Comparison of ENCODE assay signal across 9 cellular contexts in the genomic region with DNA sequence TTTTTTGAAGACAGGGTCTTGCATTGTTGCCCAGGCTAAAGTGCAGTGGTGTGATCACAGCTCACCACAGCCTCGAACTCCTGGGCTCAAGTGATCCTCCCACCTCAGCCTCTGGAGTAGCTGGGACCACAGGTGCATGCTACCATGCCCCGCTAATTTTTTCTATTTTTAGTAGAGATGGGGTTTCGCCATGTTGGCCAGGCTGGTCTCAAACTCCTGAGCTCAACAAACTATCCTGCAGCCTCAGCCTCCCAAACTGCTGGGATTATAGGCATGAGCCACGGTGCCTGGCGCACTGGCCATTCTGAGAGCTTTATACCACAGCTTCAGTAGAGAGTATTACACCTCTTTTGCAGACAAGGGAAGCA. TPM values are rescaled to one million over a fixed set of nuclear protein-coding genes. Genes with fewer than 3 reads are reported as not detected.
A peak's percentile ranks its signal among the peaks of the same experiment; 100 is the strongest.
DNase-seq lines count a peak whose midpoint lies in the region; ATAC-seq and TF ChIP-seq lines count a peak whose summit lies in the region.
"Not testable (repeated sequence)": the region's sequence is repeated elsewhere in the genome, so short reads cannot be mapped to it uniquely, and the experiment has no call there.
"Had no signal": no experiment of that assay in that cellular context is flagged by ENCODE, and none has a peak within 500 bp of the region (broad histone marks: within the 10 kb centered on the region; RNA-seq: fewer than 3 reads in every experiment).

No MANE protein-coding gene starts in this region.

- not testable (repeated sequence) for TF ChIP-seq POLR2A in gastrocnemius medialis (IDR thresholded peaks at IDR 0.05); upper lobe of left lung (IDR thresholded peaks at IDR 0.05)

- in situ Hi-C loops in gastrocnemius medialis (cut with MboI; ENCODE audit: low sequenced_read_pairs in 4 of 4), result not testable (repeated sequence)

- H3K9me3 ChIP-seq in cardiac muscle cell (ENCODE audit: low read depth); gastrocnemius medialis; upper lobe of left lung: not testable (repeated sequence)

- 77 to 82% methylated on average over 5 of the region's 5 CpGs for WGBS in upper lobe of left lung, 2 donors

- not testable (repeated sequence) for H3K4me3 Mint-ChIP-seq in WTC11; dendritic cell treated with granulocyte-macrophage colony-stimulating factor and Interleukin-4, amounts not matched to agents 40 ng/mL and 50 ng/mL, for 4 days; nephron progenitor cell

- not testable (repeated sequence) for ATAC-seq in WTC11; gastrocnemius medialis; upper lobe of left lung (ENCODE audit: low FRiP score in 2 of 2)

- not testable (repeated sequence) for H3K27me3 Mint-ChIP-seq in WTC11 (ENCODE audit: low read depth); dendritic cell treated with granulocyte-macrophage colony-stimulating factor and Interleukin-4, amounts not matched to agents 40 ng/mL and 50 ng/mL, for 4 days; nephron progenitor cell (ENCODE audit: low read depth, poor library complexity)

- TF ChIP-seq CTCF in WTC11 (IDR thresholded peaks at IDR 0.05); cardiac muscle cell (IDR thresholded peaks at IDR 0.05; ENCODE audit: low read depth, low read length); nephron progenitor cell (IDR thresholded peaks at IDR 0.05); gastrocnemius medialis (IDR thresholded peaks at IDR 0.05 in 4 of 5, conservative IDR thresholded peaks at IDR 0.05 in 1 of 5); upper lobe of left lung (IDR thresholded peaks at IDR 0.05): not testable (repeated sequence)

- not testable (repeated sequence) for H3K27me3 ChIP-seq in cardiac muscle cell; layer of hippocampus (ENCODE audit: control insufficient read depth, insufficient read depth, low read length); gastrocnemius medialis; upper lobe of left lung

- H3K4me1 Mint-ChIP-seq in WTC11, result not testable (repeated sequence)
- H3K4me1 Mint-ChIP-seq in dendritic cell treated with granulocyte-macrophage colony-stimulating factor and Interleukin-4, amounts not matched to agents 40 ng/mL and 50 ng/mL, for 4 days (ENCODE audit: low read depth), result peaks cover 35% of the 10 kb centered on the region
- peaks cover 40% of the 10 kb centered on the region for H3K4me1 Mint-ChIP-seq in nephron progenitor cell

- H3K4me3 ChIP-seq in cardiac muscle cell, gastrocnemius medialis, upper lobe of left lung: not testable (repeated sequence)

- peak overlapping the region; percentile 63 for H3K27ac ChIP-seq in cardiac muscle cell
- peak overlapping the region; percentile 72 for H3K27ac ChIP-seq in layer of hippocampus (ENCODE audit: low read depth, low read length)
- H3K27ac ChIP-seq in gastrocnemius medialis, result peak overlapping the region in 3 of 4 donors; percentile 67 to 80 (median 72)
- peak overlapping the region; percentile 76 to 83 (median 80) for H3K27ac ChIP-seq in upper lobe of left lung

- POLR2A ChIA-PET in WTC11 (lab: Charles Lee), result not testable (repeated sequence)

- intact Hi-C loops in dendritic cell treated with granulocyte-macrophage colony-stimulating factor and Interleukin-4, amounts not matched to agents 40 ng/mL and 50 ng/mL, for 4 days (cut with micrococcal nuclease); gastrocnemius medialis (cut with DNase I; ENCODE audit: low total_unique reads): not testable (repeated sequence)

- H3K36me3 ChIP-seq in cardiac muscle cell (peaks cover 20% of the 10 kb centered on the region), upper lobe of left lung (peaks cover 0 to 52% (median 15%) of the 10 kb centered on the region in 4 donors)
- not testable (repeated sequence) for H3K36me3 ChIP-seq in gastrocnemius medialis

- H3K9me3 Mint-ChIP-seq in WTC11; dendritic cell treated with granulocyte-macrophage colony-stimulating factor and Interleukin-4, amounts not matched to agents 40 ng/mL and 50 ng/mL, for 4 days; nephron progenitor cell: not testable (repeated sequence)

- peak; percentile 2 for DNase-seq in WTC11 (ENCODE audit: low spot score)
- not testable (repeated sequence) for DNase-seq in cardiac muscle cell (ENCODE audit: low read depth in 1 of 2, low spot score in 1 of 2); nephron progenitor cell; gastrocnemius medialis; upper lobe of left lung

- H3K4me1 ChIP-seq in cardiac muscle cell (ENCODE audit: low read depth), result not testable (repeated sequence)
- H3K4me1 ChIP-seq in gastrocnemius medialis (peaks cover 28 to 32% of the 10 kb centered on the region in 2 donors), upper lobe of left lung (peaks cover 46 to 66% (median 54%) of the 10 kb centered on the region in 4 donors)

- H3K36me3 Mint-ChIP-seq in WTC11 (peaks cover 38% of the 10 kb centered on the region), nephron progenitor cell (ENCODE audit: low read depth) (peaks cover 36% of the 10 kb centered on the region)
- H3K36me3 Mint-ChIP-seq in dendritic cell treated with granulocyte-macrophage colony-stimulating factor and Interleukin-4, amounts not matched to agents 40 ng/mL and 50 ng/mL, for 4 days (ENCODE audit: low read depth), result peaks cover 77% of the 10 kb centered on the region

- H3K27ac Mint-ChIP-seq in WTC11, result not testable (repeated sequence)
- peak overlapping the region; percentile 67 for H3K27ac Mint-ChIP-seq in dendritic cell treated with granulocyte-macrophage colony-stimulating factor and Interleukin-4, amounts not matched to agents 40 ng/mL and 50 ng/mL, for 4 days
- peak overlapping the region; percentile 36 for H3K27ac Mint-ChIP-seq in nephron progenitor cell

- CTCF ChIA-PET in WTC11 (lab: Charles Lee), result interaction anchor here (1.7 kb wide), 1 partner anchor 45 kb away, joined by 3 read pairs; no protein-coding TSS in a partner anchor

- TF ChIP-seq EP300 in upper lobe of left lung (IDR thresholded peaks at IDR 0.05), result not testable (repeated sequence)

RNA-seq across cellular contexts. Expression of gene NT5DC2, which starts 7.0 kb away (rescaled TPM):
- total RNA-seq in WTC11 (2021) (377 to 430 TPM (median 417 TPM) in 3 replicates), cardiac muscle cell (214 and 233 TPM in 2 replicates), gastrocnemius medialis (10 to 100 TPM in 1 of 4 donors, 1 to 10 TPM in 3; 4.4 to 14.7 (median 8.1) TPM), upper lobe of left lung (100 to 1,000 TPM in 1 of 6 donors, 10 to 100 TPM in 5; 27.3 to 113 (median 46.2) TPM)
- 113 and 120 TPM in 2 replicates for polyA plus RNA-seq in cardiac muscle cell

RNA-seq across cellular contexts. Expression of gene UQCC5, which starts 9.8 kb away (rescaled TPM):
- 30.0 to 37.8 TPM (median 36.4 TPM) in 3 replicates for total RNA-seq in WTC11 (2021)
- 1.0 and 23.8 TPM in 2 replicates for total RNA-seq in cardiac muscle cell
- 64.7 and 89.3 TPM in 2 replicates for polyA plus RNA-seq in cardiac muscle cell
- 10 to 100 TPM in 1 of 4 donors, 1 to 10 TPM in 1, under 1 TPM in 2; 0.31 to 26.1 (median 0.87) TPM for total RNA-seq in gastrocnemius medialis
- 10 to 100 TPM in 2 of 6 donors, 1 to 10 TPM in 4; 2.0 to 43.0 (median 3.0) TPM for total RNA-seq in upper lobe of left lung

RNA-seq across cellular contexts. Expression of gene STAB1, which starts 31.5 kb away (rescaled TPM):
- 1.9 to 2.6 TPM (median 2.1 TPM) in 3 replicates for total RNA-seq in WTC11 (2021)
- total RNA-seq in cardiac muscle cell, result 0.81 and 2.2 TPM in 2 replicates
- polyA plus RNA-seq in cardiac muscle cell, result 0.91 TPM in 1 of 2 replicates, not detected in the other
- 10 to 100 TPM; 10.3 to 27.2 (median 23.3) TPM for total RNA-seq in gastrocnemius medialis
- total RNA-seq in upper lobe of left lung, result 100 to 1,000 TPM in 4 of 6 donors, 10 to 100 TPM in 2; 42.9 to 259 (median 125) TPM
- total RNA-seq: GM23248, MCF 10A had no signal
- polyA plus RNA-seq: GM23248 had no signal
